ENCODE assay signal across 1 cellular context in the genomic region with DNA sequence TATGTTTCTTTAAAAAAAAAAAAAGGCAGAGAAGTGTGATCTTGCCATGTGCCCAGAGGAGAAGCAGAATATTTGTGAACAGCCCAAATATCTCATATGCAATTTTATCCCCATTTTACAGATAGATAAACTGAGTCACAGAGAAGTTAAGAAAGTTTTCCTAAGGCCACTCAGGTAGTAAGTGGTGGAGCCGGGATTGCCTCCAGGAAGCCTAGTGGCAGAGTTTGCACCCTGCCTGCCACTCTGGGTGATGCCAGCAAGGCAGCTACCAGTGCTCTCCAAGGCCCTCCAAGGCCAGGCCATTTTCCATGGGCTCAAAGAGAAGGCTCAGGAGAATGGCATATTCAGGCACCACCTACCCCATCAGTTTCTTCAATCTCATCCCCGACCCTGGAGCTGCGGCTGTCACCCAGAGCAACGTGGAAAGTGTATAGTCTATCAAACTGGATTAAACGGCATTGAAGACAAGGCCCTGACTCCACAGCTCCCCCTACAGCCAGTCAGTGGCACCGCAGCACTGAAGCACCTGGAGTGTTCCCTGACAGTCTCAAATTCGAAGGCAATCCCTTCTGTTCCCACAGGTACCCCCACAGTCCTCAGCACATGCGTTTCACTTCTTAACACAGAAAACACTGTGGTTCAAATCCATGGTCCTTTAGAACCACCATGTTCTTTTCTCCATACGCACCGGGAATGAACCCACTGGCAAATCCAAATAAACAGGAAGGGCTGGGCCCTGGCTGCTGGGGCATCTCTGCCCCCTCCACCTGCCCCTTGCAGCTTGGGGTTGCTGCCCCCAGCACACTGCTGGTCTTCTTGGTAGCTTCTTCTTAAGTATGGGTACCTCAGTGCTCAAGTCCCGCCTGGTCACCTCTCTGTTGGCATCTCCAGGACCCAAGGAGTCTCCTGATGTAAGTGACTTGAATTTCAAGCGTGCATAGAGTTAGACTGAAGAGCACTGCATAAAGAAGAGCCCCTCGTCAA.
TF ChIP-seq lines count a peak whose summit lies in the region.

No MANE protein-coding gene starts in this region.

TF ChIP-seq in SK-N-SH, 30 proteins besides CTCF, POLR2A, EP300 and RAD21 (continued from another document):
- TF ChIP-seq, protein P1, sequence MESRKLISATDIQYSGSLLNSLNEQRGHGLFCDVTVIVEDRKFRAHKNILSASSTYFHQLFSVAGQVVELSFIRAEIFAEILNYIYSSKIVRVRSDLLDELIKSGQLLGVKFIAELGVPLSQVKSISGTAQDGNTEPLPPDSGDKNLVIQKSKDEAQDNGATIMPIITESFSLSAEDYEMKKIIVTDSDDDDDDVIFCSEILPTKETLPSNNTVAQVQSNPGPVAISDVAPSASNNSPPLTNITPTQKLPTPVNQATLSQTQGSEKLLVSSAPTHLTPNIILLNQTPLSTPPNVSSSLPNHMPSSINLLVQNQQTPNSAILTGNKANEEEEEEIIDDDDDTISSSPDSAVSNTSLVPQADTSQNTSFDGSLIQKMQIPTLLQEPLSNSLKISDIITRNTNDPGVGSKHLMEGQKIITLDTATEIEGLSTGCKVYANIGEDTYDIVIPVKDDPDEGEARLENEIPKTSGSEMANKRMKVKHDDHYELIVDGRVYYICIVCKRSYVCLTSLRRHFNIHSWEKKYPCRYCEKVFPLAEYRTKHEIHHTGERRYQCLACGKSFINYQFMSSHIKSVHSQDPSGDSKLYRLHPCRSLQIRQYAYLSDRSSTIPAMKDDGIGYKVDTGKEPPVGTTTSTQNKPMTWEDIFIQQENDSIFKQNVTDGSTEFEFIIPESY (IDR thresholded peaks at IDR 0.05; ENCODE audit: borderline replicate concordance, low read depth): no peak
- TF ChIP-seq ELF1 (IDR thresholded peaks at IDR 0.05) (no peak), FOXM1 (IDR thresholded peaks at IDR 0.05; ENCODE audit: low read depth) (no peak), FOSL2 (IDR thresholded peaks at IDR 0.05; ENCODE audit: borderline replicate concordance, low read depth) (no peak), MXI1 (IDR thresholded peaks at IDR 0.05; ENCODE audit: low read depth, low read length) (no peak)
